Comparison of ENCODE assay signal across 9 cellular contexts in the genomic region with DNA sequence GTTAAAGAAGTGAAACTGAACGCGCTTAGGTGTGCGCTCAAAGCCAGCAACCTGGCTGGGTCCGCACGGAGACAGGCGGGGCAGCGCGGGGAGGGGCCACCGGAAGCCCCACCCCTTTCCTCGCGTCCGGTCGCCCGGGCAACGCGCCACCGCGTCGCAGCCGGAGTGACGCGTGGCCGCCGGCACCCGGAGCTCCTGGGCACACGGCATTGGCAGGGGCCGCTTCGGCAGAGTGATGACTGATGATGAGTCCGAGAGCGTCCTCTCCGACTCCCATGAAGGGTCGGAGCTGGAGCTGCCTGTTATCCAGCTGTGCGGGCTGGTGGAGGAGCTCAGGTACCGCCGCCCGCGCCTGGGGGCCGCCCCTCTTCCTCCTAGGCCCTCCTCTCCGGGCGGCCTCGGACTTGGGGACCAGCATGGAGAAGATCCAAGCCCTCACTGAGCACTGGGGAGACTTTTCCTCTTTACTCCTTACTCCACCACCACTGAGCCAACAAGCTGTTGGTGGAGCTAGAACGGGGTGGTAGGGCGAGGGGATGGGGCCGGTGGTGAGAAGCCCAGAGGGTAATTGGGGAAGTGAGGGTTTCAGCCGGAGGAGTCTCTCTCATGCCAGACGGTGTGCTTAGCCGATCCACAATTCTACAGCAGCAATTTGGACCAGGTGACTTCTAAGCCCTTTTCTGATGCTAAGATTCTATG. TPM values are rescaled to one million over a fixed set of nuclear protein-coding genes. Genes with fewer than 3 reads are reported as not detected.
DNase-seq lines count a peak whose midpoint lies in the region; ATAC-seq and TF ChIP-seq lines count a peak whose summit lies in the region.
"Had no signal": no experiment of that assay in that cellular context is flagged by ENCODE, and none has a peak within 500 bp of the region (broad histone marks: within the 10 kb centered on the region; RNA-seq: fewer than 3 reads in every experiment).

No MANE protein-coding gene starts in this region.

- H3K4me1 ChIP-seq in lower lobe of right lung, result peaks cover 14% of the 10 kb centered on the region

- intact Hi-C loops in dorsolateral prefrontal cortex (cut with DNase I), result loop anchor here (10.0 kb wide), 2 partner anchors 105 to 265 kb away; partner anchors contain the start of gene SETD6 (in 1 of the 2)
- intact Hi-C loops in lower lobe of right lung (cut with DNase I), result no loop called here

- peak overlapping the region in 39 of 59 donors; percentile 2 to 76 (median 53) for H3K27ac ChIP-seq in dorsolateral prefrontal cortex
- H3K27ac ChIP-seq in lower lobe of right lung, result peak overlapping the region; percentile 1

- peak; percentile 83 for ATAC-seq in GM18909 (IDR thresholded peaks at IDR 0.05; ENCODE audit: poor library complexity, unreplicated experiment)
- ATAC-seq in HG03135 (IDR thresholded peaks at IDR 0.05; ENCODE audit: unreplicated experiment), result peak; percentile 87
- peak; percentile 98 to 100 for ATAC-seq in lower lobe of right lung

- peak in 13 of 56 donors; percentile 10 to 38 (median 27) for TF ChIP-seq CTCF in dorsolateral prefrontal cortex (IDR thresholded peaks at IDR 0.05 in 54 of 56, conservative IDR thresholded peaks at IDR 0.05 in 2 of 56; ENCODE audit: low read depth in 1 of 56, partially characterized antibody in 56 of 56)
- no peak for TF ChIP-seq CTCF in lower lobe of right lung (IDR thresholded peaks at IDR 0.05)

- peak; percentile 49 to 59 for DNase-seq in AML-193 (lab: John Stamatoyannopoulos, UW)
- peak; percentile 85 for DNase-seq in NCI-H460 (ENCODE audit: extremely low read depth, low read depth)
- DNase-seq in activated CD4-positive, alpha-beta T cell treated with anti-CD3 and anti-CD28 coated beads, Interleukin-2, amount 50 U/mL, for 1 hour, result peak; percentile 82
- peak; percentile 48 to 92 (median 76) for DNase-seq in dorsolateral prefrontal cortex
- peak; percentile 85 for DNase-seq in lower lobe of right lung
- DNase-seq in stimulated activated CD4-positive, alpha-beta T cell treated with anti-CD3 and anti-CD28 coated beads, Interleukin-4, amount 100 ng/mL, for 48 hours (ENCODE audit: low read depth in 2 of 2), result peak; percentile 75 to 79

- no peaks in the 10 kb centered on the region for H3K36me3 ChIP-seq in lower lobe of right lung

- H3K9me3 ChIP-seq in lower lobe of right lung, result no peaks in the 10 kb centered on the region

- H3K4me3 ChIP-seq in dorsolateral prefrontal cortex (peak overlapping the region; percentile 53 to 97 (median 79)), lower lobe of right lung (peak overlapping the region; percentile 63)

- peaks cover 0 to 3% (median 0%) of the 10 kb centered on the region in 45 donors for H3K27me3 ChIP-seq in dorsolateral prefrontal cortex
- H3K27me3 ChIP-seq in lower lobe of right lung (ENCODE audit: low read depth), result no peaks in the 10 kb centered on the region

RNA-seq across cellular contexts. Expression of gene PRSS54, which starts 44.9 kb away (rescaled TPM):
- not detected in 2 replicates for total RNA-seq in NCI-H460 (2014; rRNA removed; shearing (Covaris generic))
- polyA plus RNA-seq in NCI-H460 (2014; cell fraction: nucleus; rRNA removed), result not detected in 2 replicates
- under 1 TPM in 1 of 120 experiments, not detected in 119; 0.53 TPM for total RNA-seq in dorsolateral prefrontal cortex
- total RNA-seq in lower lobe of right lung, result not detected
- total RNA-seq: activated CD8-positive, alpha-beta memory T cell treated with anti-CD3 and anti-CD28 coated beads for 36 hours had no signal

RNA-seq across cellular contexts. Expression of gene CSNK2A2, which starts 52.0 kb away (rescaled TPM):
- 56.9 and 60.1 TPM in 2 replicates for total RNA-seq in NCI-H460 (2014; rRNA removed; shearing (Covaris generic))
- polyA plus RNA-seq in NCI-H460 (2014; cell fraction: nucleus; rRNA removed), result 42.1 and 54.1 TPM in 2 replicates
- 10 to 100 TPM; 39.0 to 73.3 (median 54.9) TPM for total RNA-seq in dorsolateral prefrontal cortex
- total RNA-seq in lower lobe of right lung, result 72.1 TPM

Comparison
In these comparisons a context has a peak if more than half of its experiments do, and no peak if none do; other contexts are left out.
1. Peak in every context shown above with its lines: DNase-seq, ATAC-seq, H3K4me3 ChIP-seq and H3K27ac ChIP-seq.